10 cellular contexts compared by ENCODE assay signal in genomic region chr16:63663155-63663554, GRCh38.
"Had no signal": no experiment of that assay in that cellular context is flagged by ENCODE, and none has a peak within 500 bp of the region (broad histone marks: within the 10 kb centered on the region; RNA-seq: fewer than 3 reads in every experiment).

No MANE protein-coding gene starts in this region.

- H3K4me3 ChIP-seq: GM23248, GM23338 had no signal

- H3K9me3 Mint-ChIP-seq: GM23338, H9 had no signal

- H3K27ac Mint-ChIP-seq: GM23338, H9, HFFc6 had no signal

- H3K27ac ChIP-seq: GM23248 had no signal

- ATAC-seq: GM23338, HCT116 had no signal

- FAIRE-seq: H1, H54 had no signal

- H3K4me3 Mint-ChIP-seq: GM23338, H9, HFFc6 had no signal

- H3K4me2 ChIP-seq: GM23338 had no signal

- H3K9ac ChIP-seq: GM23248 had no signal

- H2AFZ ChIP-seq: GM23248, GM23338 had no signal

- DNase-seq: GM23248, GOT3, H7, H9, HCEC 1CT, HFFc6 had no signal
